In genomic region chr4:41661447-41662076, GRCh38 we compare ENCODE assay signal across 9 cellular contexts.
A peak's percentile ranks its signal among the peaks of the same experiment; 100 is the strongest.
DNase-seq lines count a peak whose midpoint lies in the region; ATAC-seq and TF ChIP-seq lines count a peak whose summit lies in the region.
"Had no signal": no experiment of that assay in that cellular context is flagged by ENCODE, and none has a peak within 500 bp of the region (broad histone marks: within the 10 kb centered on the region; RNA-seq: fewer than 3 reads in every experiment).

No MANE protein-coding gene starts in this region.

- H3K27ac Mint-ChIP-seq in WTC11: no peak overlapping the region
- H3K27ac Mint-ChIP-seq: stimulated activated effector memory CD8-positive, alpha-beta T cell treated with anti-CD3 and anti-CD28 coated beads, Interleukin-12 subunit alpha, Interleukin-12 subunit beta, amount 100 ng/mL, for 72 hours had no signal

- peak; percentile 87 for TF ChIP-seq CTCF in WTC11 (IDR thresholded peaks at IDR 0.05)
- TF ChIP-seq CTCF in tibial nerve (IDR thresholded peaks at IDR 0.05): peak; percentile 74 to 94 (median 82)

- no peaks in the 10 kb centered on the region for H3K36me3 Mint-ChIP-seq in WTC11
- H3K36me3 Mint-ChIP-seq: stimulated activated effector memory CD8-positive, alpha-beta T cell treated with anti-CD3 and anti-CD28 coated beads, Interleukin-12 subunit alpha, Interleukin-12 subunit beta, amount 100 ng/mL, for 72 hours had no signal

- no peak for TF ChIP-seq EP300 in tibial nerve (IDR thresholded peaks at IDR 0.05)

- H3K9me3 Mint-ChIP-seq in WTC11: no peaks in the 10 kb centered on the region
- H3K9me3 Mint-ChIP-seq: stimulated activated effector memory CD8-positive, alpha-beta T cell treated with anti-CD3 and anti-CD28 coated beads, Interleukin-12 subunit alpha, Interleukin-12 subunit beta, amount 100 ng/mL, for 72 hours had no signal

- peaks cover 9% of the 10 kb centered on the region for H3K4me1 Mint-ChIP-seq in WTC11
- H3K4me1 Mint-ChIP-seq: stimulated activated effector memory CD8-positive, alpha-beta T cell treated with anti-CD3 and anti-CD28 coated beads, Interleukin-12 subunit alpha, Interleukin-12 subunit beta, amount 100 ng/mL, for 72 hours had no signal

- peak; percentile 55 for ATAC-seq in WTC11
- no peak for ATAC-seq in GM21367 (IDR thresholded peaks at IDR 0.05; ENCODE audit: unreplicated experiment)
- ATAC-seq: stimulated activated effector memory CD8-positive, alpha-beta T cell treated with anti-CD3 and anti-CD28 coated beads, Interleukin-12 subunit alpha, Interleukin-12 subunit beta, amount 100 ng/mL, for 72 hours had no signal

- WGBS in tibial nerve, 2 donors: 47 to 48% methylated on average over 6 of the region's 6 CpGs

- no peak overlapping the region for H3K4me3 Mint-ChIP-seq in WTC11
- H3K4me3 Mint-ChIP-seq: stimulated activated effector memory CD8-positive, alpha-beta T cell treated with anti-CD3 and anti-CD28 coated beads, Interleukin-12 subunit alpha, Interleukin-12 subunit beta, amount 100 ng/mL, for 72 hours had no signal

- H3K4me1 ChIP-seq in tibial nerve: peaks cover 0 to 10% (median 0%) of the 10 kb centered on the region in 4 donors

- no peaks in the 10 kb centered on the region for H3K27me3 ChIP-seq in tibial nerve

- CTCF ChIA-PET in WTC11 (lab: Charles Lee): interaction anchor here (0.5 to 2.0 kb wide), 50 partner anchors 8 to 737 kb away, joined by 3 to 43 read pairs (median 4); partner anchors contain the start of gene UCHL1

- DNase-seq in Daoy (ENCODE audit: low read depth) (peak; percentile 51), H4 (ENCODE audit: low spot score) (peak; percentile 63), NCI-H2081 (lab: John Stamatoyannopoulos, UW) (peak; percentile 7 to 70), WTC11 (ENCODE audit: low spot score) (peak; percentile 57), epidermal melanocyte (ENCODE audit: insufficient read length, low spot score) (peak; percentile 56), middle frontal gyrus (ENCODE audit: extremely low spot score, low spot score) (peak; percentile 68), tibial nerve (ENCODE audit: low spot score in 2 of 2) (peak; percentile 51 to 75)

- no peak overlapping the region for H3K27ac ChIP-seq in tibial nerve

- POLR2A ChIA-PET in WTC11 (lab: Charles Lee): no interaction called here

- no peak overlapping the region for H3K4me3 ChIP-seq in tibial nerve

- peaks cover 0 to 2% (median 0%) of the 10 kb centered on the region in 3 donors for H3K36me3 ChIP-seq in tibial nerve

- H3K9me3 ChIP-seq in tibial nerve: no peaks in the 10 kb centered on the region

- H3K27me3 Mint-ChIP-seq in WTC11 (ENCODE audit: low read depth): no peaks in the 10 kb centered on the region

- TF ChIP-seq POLR2A in tibial nerve (IDR thresholded peaks at IDR 0.05): no peak

TF ChIP-seq in WTC11, 78 proteins besides CTCF, POLR2A, EP300 and RAD21 (continues in another document):
- no peak for TF ChIP-seq ATF1 (CRISPR knock-in tag; IDR thresholded peaks at IDR 0.05)
- TF ChIP-seq SP1 (CRISPR knock-in tag; conservative IDR thresholded peaks at IDR 0.05): no peak
- TF ChIP-seq ESRRA (CRISPR knock-in tag; IDR thresholded peaks at IDR 0.05; ENCODE audit: borderline replicate concordance): no peak
- no peak for TF ChIP-seq ZNF281 (CRISPR knock-in tag; IDR thresholded peaks at IDR 0.05)
- no peak for TF ChIP-seq USF2 (CRISPR knock-in tag; IDR thresholded peaks at IDR 0.05)
- TF ChIP-seq SOX15 (CRISPR knock-in tag; IDR thresholded peaks at IDR 0.05): no peak
- TF ChIP-seq SMAD4 (CRISPR knock-in tag; IDR thresholded peaks at IDR 0.05): no peak
- no peak for TF ChIP-seq IRF2 (CRISPR knock-in tag; IDR thresholded peaks at IDR 0.05; ENCODE audit: borderline replicate concordance, low read depth)
- no peak for TF ChIP-seq ZBTB43 (CRISPR knock-in tag; IDR thresholded peaks at IDR 0.05)
- no peak for TF ChIP-seq TEAD1 (CRISPR knock-in tag; IDR thresholded peaks at IDR 0.05)
- no peak for TF ChIP-seq ETV6 (CRISPR knock-in tag; IDR thresholded peaks at IDR 0.05)
- no peak for TF ChIP-seq MXD4 (CRISPR knock-in tag; IDR thresholded peaks at IDR 0.05; ENCODE audit: borderline replicate concordance)
- no peak for TF ChIP-seq CREB1 (CRISPR knock-in tag; IDR thresholded peaks at IDR 0.05)
- no peak for TF ChIP-seq ZNF232 (CRISPR knock-in tag; IDR thresholded peaks at IDR 0.05)
- TF ChIP-seq RORB (CRISPR knock-in tag; IDR thresholded peaks at IDR 0.05): no peak
- TF ChIP-seq ZNF532 (CRISPR knock-in tag; IDR thresholded peaks at IDR 0.05; ENCODE audit: borderline replicate concordance): no peak
- TF ChIP-seq PREB (CRISPR knock-in tag; IDR thresholded peaks at IDR 0.05; ENCODE audit: borderline replicate concordance): no peak
- TF ChIP-seq CREM (CRISPR knock-in tag; IDR thresholded peaks at IDR 0.05): no peak
